In the genomic region with DNA sequence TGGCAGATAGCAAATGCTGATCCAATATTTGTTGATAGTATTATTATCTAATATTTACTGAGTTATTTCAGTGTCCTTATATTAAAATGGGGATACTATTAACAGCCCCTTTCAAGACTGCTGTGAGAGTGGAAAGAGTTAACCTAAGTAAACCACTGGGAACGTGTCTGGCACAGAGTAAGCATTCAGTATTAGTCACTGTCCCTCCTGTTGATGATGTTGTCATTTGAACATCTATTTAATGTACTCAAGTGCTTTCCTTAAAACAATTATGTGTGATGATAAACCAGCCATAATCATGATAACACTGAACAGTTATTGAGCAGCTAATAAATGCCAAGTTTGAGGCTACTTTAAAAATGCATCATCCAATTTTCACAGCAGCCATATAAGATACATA, we compare ENCODE assay signal across 1 cellular context.
TF ChIP-seq lines count a peak whose summit lies in the region.

No MANE protein-coding gene starts in this region.

TF ChIP-seq in SK-N-SH treated with all-trans-retinoic acid at 6 μM for 48 hours, 23 proteins besides CTCF, POLR2A, EP300 and RAD21 (continued from another document):
- TF ChIP-seq, protein P1, sequence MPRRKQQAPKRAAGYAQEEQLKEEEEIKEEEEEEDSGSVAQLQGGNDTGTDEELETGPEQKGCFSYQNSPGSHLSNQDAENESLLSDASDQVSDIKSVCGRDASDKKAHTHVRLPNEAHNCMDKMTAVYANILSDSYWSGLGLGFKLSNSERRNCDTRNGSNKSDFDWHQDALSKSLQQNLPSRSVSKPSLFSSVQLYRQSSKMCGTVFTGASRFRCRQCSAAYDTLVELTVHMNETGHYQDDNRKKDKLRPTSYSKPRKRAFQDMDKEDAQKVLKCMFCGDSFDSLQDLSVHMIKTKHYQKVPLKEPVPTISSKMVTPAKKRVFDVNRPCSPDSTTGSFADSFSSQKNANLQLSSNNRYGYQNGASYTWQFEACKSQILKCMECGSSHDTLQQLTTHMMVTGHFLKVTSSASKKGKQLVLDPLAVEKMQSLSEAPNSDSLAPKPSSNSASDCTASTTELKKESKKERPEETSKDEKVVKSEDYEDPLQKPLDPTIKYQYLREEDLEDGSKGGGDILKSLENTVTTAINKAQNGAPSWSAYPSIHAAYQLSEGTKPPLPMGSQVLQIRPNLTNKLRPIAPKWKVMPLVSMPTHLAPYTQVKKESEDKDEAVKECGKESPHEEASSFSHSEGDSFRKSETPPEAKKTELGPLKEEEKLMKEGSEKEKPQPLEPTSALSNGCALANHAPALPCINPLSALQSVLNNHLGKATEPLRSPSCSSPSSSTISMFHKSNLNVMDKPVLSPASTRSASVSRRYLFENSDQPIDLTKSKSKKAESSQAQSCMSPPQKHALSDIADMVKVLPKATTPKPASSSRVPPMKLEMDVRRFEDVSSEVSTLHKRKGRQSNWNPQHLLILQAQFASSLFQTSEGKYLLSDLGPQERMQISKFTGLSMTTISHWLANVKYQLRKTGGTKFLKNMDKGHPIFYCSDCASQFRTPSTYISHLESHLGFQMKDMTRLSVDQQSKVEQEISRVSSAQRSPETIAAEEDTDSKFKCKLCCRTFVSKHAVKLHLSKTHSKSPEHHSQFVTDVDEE (CRISPR knock-in tag; IDR thresholded peaks at IDR 0.05), result peak; percentile 69; the same call in 1 of the 2 replicates
- TF ChIP-seq, protein P2, sequence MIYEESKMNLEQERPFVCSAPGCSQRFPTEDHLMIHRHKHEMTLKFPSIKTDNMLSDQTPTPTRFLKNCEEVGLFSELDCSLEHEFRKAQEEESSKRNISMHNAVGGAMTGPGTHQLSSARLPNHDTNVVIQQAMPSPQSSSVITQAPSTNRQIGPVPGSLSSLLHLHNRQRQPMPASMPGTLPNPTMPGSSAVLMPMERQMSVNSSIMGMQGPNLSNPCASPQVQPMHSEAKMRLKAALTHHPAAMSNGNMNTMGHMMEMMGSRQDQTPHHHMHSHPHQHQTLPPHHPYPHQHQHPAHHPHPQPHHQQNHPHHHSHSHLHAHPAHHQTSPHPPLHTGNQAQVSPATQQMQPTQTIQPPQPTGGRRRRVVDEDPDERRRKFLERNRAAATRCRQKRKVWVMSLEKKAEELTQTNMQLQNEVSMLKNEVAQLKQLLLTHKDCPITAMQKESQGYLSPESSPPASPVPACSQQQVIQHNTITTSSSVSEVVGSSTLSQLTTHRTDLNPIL (CRISPR knock-in tag; IDR thresholded peaks at IDR 0.05; ENCODE audit: low read depth), result no peak
- TF ChIP-seq SNAI2 (CRISPR knock-in tag; IDR thresholded peaks at IDR 0.05) (no peak), TCF4 (CRISPR knock-in tag; IDR thresholded peaks at IDR 0.05; ENCODE audit: borderline replicate concordance) (peak; percentile 52; the same call in 1 of the 2 replicates)
